23 cellular contexts compared by ENCODE assay signal in genomic region chr10:128568979-128569378, GRCh38.
"Had no signal": no experiment of that assay in that cellular context is flagged by ENCODE, and none has a peak within 500 bp of the region (broad histone marks: within the 10 kb centered on the region; RNA-seq: fewer than 3 reads in every experiment).

No MANE protein-coding gene starts in this region.

- H3K4me3 Mint-ChIP-seq: activated naive CD4-positive, alpha-beta T cell treated with anti-CD3 and anti-CD28 coated beads for 36 hours; activated naive CD8-positive, alpha-beta T cell treated with anti-CD3 and anti-CD28 coated beads, Interleukin-2, amount 10 ng/mL, durations not matched to agents 7 days and 5 days; activated T-cell treated with anti-CD3 and anti-CD28 coated beads, Interleukin-2, amount 50 U/mL, for 72 hours; naive thymus-derived CD4-positive, alpha-beta T cell; T-helper 17 cell had no signal

- H3K4me1 Mint-ChIP-seq: activated naive CD8-positive, alpha-beta T cell treated with anti-CD3 and anti-CD28 coated beads, Interleukin-2, amount 10 ng/mL, durations not matched to agents 7 days and 5 days; naive thymus-derived CD4-positive, alpha-beta T cell; T-helper 17 cell had no signal

- H3K36me3 Mint-ChIP-seq: activated naive CD8-positive, alpha-beta T cell treated with anti-CD3 and anti-CD28 coated beads, Interleukin-2, amount 10 ng/mL, durations not matched to agents 7 days and 5 days; naive thymus-derived CD4-positive, alpha-beta T cell had no signal

- ATAC-seq: activated T-cell treated with anti-CD3 and anti-CD28 coated beads, Interleukin-2, amount 50 U/mL, for 72 hours; left lobe of liver; naive thymus-derived CD4-positive, alpha-beta T cell; pancreas; psoas muscle; stimulated activated naive CD8-positive, alpha-beta T cell treated with anti-CD3 and anti-CD28 coated beads, Interleukin-15, Interleukin-2, amounts not matched to agents 100 U/mL and 50 U/mL, for 24 hours; T-helper 17 cell had no signal

- H3K4me3 ChIP-seq: coronary artery, lung, pancreas, upper lobe of right lung had no signal

- H3K9me3 ChIP-seq: pancreas, psoas muscle, upper lobe of right lung had no signal

- H3K27ac ChIP-seq: coronary artery, epithelial cell of prostate, pancreas, psoas muscle, upper lobe of right lung had no signal

- H3K27me3 ChIP-seq: upper lobe of right lung had no signal

- H3K4me1 ChIP-seq: pancreas, psoas muscle, upper lobe of right lung had no signal

- H3K27ac Mint-ChIP-seq: activated naive CD4-positive, alpha-beta T cell treated with anti-CD3 and anti-CD28 coated beads for 36 hours; activated naive CD8-positive, alpha-beta T cell treated with anti-CD3 and anti-CD28 coated beads, Interleukin-2, amount 10 ng/mL, durations not matched to agents 7 days and 5 days; activated T-cell treated with anti-CD3 and anti-CD28 coated beads, Interleukin-2, amount 50 U/mL, for 72 hours; naive thymus-derived CD4-positive, alpha-beta T cell; T-helper 17 cell had no signal

- DNase-seq: activated CD4-positive, alpha-beta T cell treated with anti-CD3 and anti-CD28 coated beads for 4 hours; activated CD4-positive, alpha-beta T cell treated with anti-CD3 and anti-CD28 coated beads, Interleukin-2, amount 50 U/mL, for 48 hours; activated CD4-positive, CD25-positive, alpha-beta regulatory T cell; activated effector memory CD4-positive, alpha-beta T cell treated with Interleukin-2 at 50 U/mL for 16 hours; activated naive CD4-positive, alpha-beta T cell treated with anti-CD3 and anti-CD28 coated beads for 36 hours; activated naive CD8-positive, alpha-beta T cell treated with anti-CD3 and anti-CD28 coated beads, Interleukin-2, amount 10 ng/mL, durations not matched to agents 7 days and 5 days; activated T-cell treated with anti-CD3 and anti-CD28 coated beads, Interleukin-2, amount 50 U/mL, for 72 hours; amniotic stem cell; cerebellar nuclear complex; kidney; naive thymus-derived CD4-positive, alpha-beta T cell; pancreas; psoas muscle; right cardiac atrium; stimulated activated CD4-positive, alpha-beta T cell treated with anti-CD3 and anti-CD28 coated beads, Interleukin-12 subunit alpha, Interleukin-12 subunit beta, amount 100 ng/mL, for 4 hours; stimulated activated CD4-positive, alpha-beta T cell treated with anti-CD3 and anti-CD28 coated beads, Interleukin-4, amount 100 ng/mL, for 4 hours; stimulated activated naive CD8-positive, alpha-beta T cell treated with anti-CD3 and anti-CD28 coated beads, Interleukin-15, Interleukin-2, amounts not matched to agents 100 U/mL and 50 U/mL, for 24 hours; T-helper 17 cell; upper lobe of right lung had no signal

- H3K27me3 Mint-ChIP-seq: activated naive CD8-positive, alpha-beta T cell treated with anti-CD3 and anti-CD28 coated beads, Interleukin-2, amount 10 ng/mL, durations not matched to agents 7 days and 5 days; T-helper 17 cell had no signal

- H3K9me3 Mint-ChIP-seq: activated naive CD4-positive, alpha-beta T cell treated with anti-CD3 and anti-CD28 coated beads for 36 hours; activated naive CD8-positive, alpha-beta T cell treated with anti-CD3 and anti-CD28 coated beads, Interleukin-2, amount 10 ng/mL, durations not matched to agents 7 days and 5 days; activated T-cell treated with anti-CD3 and anti-CD28 coated beads, Interleukin-2, amount 50 U/mL, for 72 hours had no signal

- H3K36me3 ChIP-seq: pancreas, upper lobe of right lung had no signal
